Comparison of ENCODE assay signal across 8 cellular contexts in genomic region chr9:93450817-93451761, GRCh38. TPM values are rescaled to one million over a fixed set of nuclear protein-coding genes. Genes with fewer than 3 reads are reported as not detected.
DNase-seq lines count a peak whose midpoint lies in the region; ATAC-seq and TF ChIP-seq lines count a peak whose summit lies in the region.

TSS of gene FAM120A (plus strand) at chr9:93451685. CDS start at chr9:93451916, 231 bp downstream.

- peak; percentile 84 for DNase-seq in AG08395 (ENCODE audit: low spot score)
- peak; percentile 19 for DNase-seq in NCI-H345 treated with DMSO at 0.1 percent for 48 hours (lab: John Stamatoyannopoulos, UW; ENCODE audit: unreplicated experiment)
- DNase-seq in activated CD4-positive, alpha-beta T cell treated with anti-CD3 and anti-CD28 coated beads, Interleukin-2, amount 10 ng/mL, durations not matched to agents 24 days and 14 days: peak; percentile 92
- DNase-seq in coronary artery (ENCODE audit: low spot score): peak; percentile 81
- peak; percentile 93 for DNase-seq in left kidney (ENCODE audit: low read depth, low spot score)
- DNase-seq in stimulated activated CD4-positive, alpha-beta T cell treated with anti-CD3 and anti-CD28 coated beads, Interleukin-1b, Interleukin-23, amount 100 ng/mL, for 48 hours: peak; percentile 74

- peak within 1 kb of the TSS; percentile 92 for H3K4me3 Mint-ChIP-seq in activated CD4-positive, alpha-beta T cell treated with anti-CD3 and anti-CD28 coated beads, Interleukin-2, amount 10 ng/mL, durations not matched to agents 24 days and 14 days

- peaks cover 60% of the 10 kb centered on the region for H3K36me3 Mint-ChIP-seq in activated CD4-positive, alpha-beta T cell treated with anti-CD3 and anti-CD28 coated beads, Interleukin-2, amount 10 ng/mL, durations not matched to agents 24 days and 14 days (ENCODE audit: low read depth)

- peak within 1 kb of the TSS; percentile 96 for H3K4me3 ChIP-seq in coronary artery

- intact Hi-C loops in activated CD4-positive, alpha-beta T cell treated with anti-CD3 and anti-CD28 coated beads, Interleukin-2, amount 10 ng/mL, durations not matched to agents 24 days and 14 days (cut with micrococcal nuclease): loop anchor here (1.0 to 5.0 kb wide), 4 partner anchors 50 to 716 kb away; no protein-coding TSS in a partner anchor

- peak within 1 kb of the TSS; percentile 84 to 98 for H3K27ac ChIP-seq in coronary artery

- peak; percentile 57 for ATAC-seq in GM18907 (IDR thresholded peaks at IDR 0.05; ENCODE audit: unreplicated experiment)
- peak; percentile 46 for ATAC-seq in HG03139 (IDR thresholded peaks at IDR 0.05; ENCODE audit: unreplicated experiment)

- H3K4me1 Mint-ChIP-seq in activated CD4-positive, alpha-beta T cell treated with anti-CD3 and anti-CD28 coated beads, Interleukin-2, amount 10 ng/mL, durations not matched to agents 24 days and 14 days: peaks cover 31% of the 10 kb centered on the region

- H3K27me3 Mint-ChIP-seq in activated CD4-positive, alpha-beta T cell treated with anti-CD3 and anti-CD28 coated beads, Interleukin-2, amount 10 ng/mL, durations not matched to agents 24 days and 14 days: no peaks in the 10 kb centered on the region

- H3K27ac Mint-ChIP-seq in activated CD4-positive, alpha-beta T cell treated with anti-CD3 and anti-CD28 coated beads, Interleukin-2, amount 10 ng/mL, durations not matched to agents 24 days and 14 days: peak within 1 kb of the TSS; percentile 97

- TF ChIP-seq CTCF in coronary artery (IDR thresholded peaks at IDR 0.05): no peak

- no peaks in the 10 kb centered on the region for H3K9me3 Mint-ChIP-seq in activated CD4-positive, alpha-beta T cell treated with anti-CD3 and anti-CD28 coated beads, Interleukin-2, amount 10 ng/mL, durations not matched to agents 24 days and 14 days

RNA-seq across cellular contexts. Expression of gene FAM120A, which starts in this region (rescaled TPM):
- total RNA-seq in activated CD4-positive, alpha-beta T cell treated with anti-CD3 and anti-CD28 coated beads, Interleukin-2, amount 10 ng/mL, durations not matched to agents 24 days and 14 days: 145 and 147 TPM in 2 replicates

Comparison
In these comparisons a context has a peak if more than half of its experiments do, and no peak if none do; other contexts are left out.
1. Peak in every context shown above with its lines: DNase-seq, ATAC-seq, H3K4me3 ChIP-seq and H3K27ac ChIP-seq.
2. DNase-seq: peak in every context shown above with its lines; median percentile 93 in left kidney; 92 in activated CD4-positive, alpha-beta T cell treated with anti-CD3 and anti-CD28 coated beads, Interleukin-2, amount 10 ng/mL, durations not matched to agents 24 days and 14 days; 84 in AG08395; 81 in coronary artery; 74 in stimulated activated CD4-positive, alpha-beta T cell treated with anti-CD3 and anti-CD28 coated beads, Interleukin-1b, Interleukin-23, amount 100 ng/mL, for 48 hours; 19 in NCI-H345 treated with DMSO at 0.1 percent for 48 hours.